ENCODE assay signal across 2 cellular contexts in the genomic region with DNA sequence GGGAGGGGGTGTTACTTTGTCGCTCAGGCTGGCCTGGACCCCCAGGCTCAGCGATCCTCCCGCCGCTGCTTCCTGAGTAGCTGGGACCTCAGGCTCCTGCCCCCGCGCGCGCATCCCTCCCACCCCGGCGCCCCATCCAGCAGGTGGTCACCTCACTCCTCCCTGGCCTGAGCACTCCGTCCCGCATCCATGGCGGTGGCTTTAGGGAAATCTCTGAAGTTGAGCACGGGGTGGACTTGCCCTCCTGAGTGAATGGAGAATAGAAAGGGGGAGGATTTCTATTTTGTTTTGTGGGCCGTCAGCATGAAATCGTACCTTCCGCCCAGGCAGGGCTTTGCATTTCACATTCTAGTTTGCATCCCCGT.
TF ChIP-seq lines count a peak whose summit lies in the region.

No MANE protein-coding gene starts in this region.

TF ChIP-seq in GM12878, 131 proteins besides CTCF, POLR2A, EP300 and RAD21 (continues in another document):
- TF ChIP-seq EGR1 (IDR thresholded peaks at IDR 0.05; ENCODE audit: borderline replicate concordance in 1 of 2, low read depth in 2 of 2, low read length in 2 of 2) (no peak), ZNF622 (IDR thresholded peaks at IDR 0.05) (no peak), HSF1 (IDR thresholded peaks at IDR 0.05; ENCODE audit: low read depth, low read length) (no peak), ZNF217 (IDR thresholded peaks at IDR 0.05) (no peak), RB1 (IDR thresholded peaks at IDR 0.05; ENCODE audit: borderline replicate concordance) (no peak), CBFB (IDR thresholded peaks at IDR 0.05; ENCODE audit: low read depth) (no peak)
- TF ChIP-seq, protein P1, sequence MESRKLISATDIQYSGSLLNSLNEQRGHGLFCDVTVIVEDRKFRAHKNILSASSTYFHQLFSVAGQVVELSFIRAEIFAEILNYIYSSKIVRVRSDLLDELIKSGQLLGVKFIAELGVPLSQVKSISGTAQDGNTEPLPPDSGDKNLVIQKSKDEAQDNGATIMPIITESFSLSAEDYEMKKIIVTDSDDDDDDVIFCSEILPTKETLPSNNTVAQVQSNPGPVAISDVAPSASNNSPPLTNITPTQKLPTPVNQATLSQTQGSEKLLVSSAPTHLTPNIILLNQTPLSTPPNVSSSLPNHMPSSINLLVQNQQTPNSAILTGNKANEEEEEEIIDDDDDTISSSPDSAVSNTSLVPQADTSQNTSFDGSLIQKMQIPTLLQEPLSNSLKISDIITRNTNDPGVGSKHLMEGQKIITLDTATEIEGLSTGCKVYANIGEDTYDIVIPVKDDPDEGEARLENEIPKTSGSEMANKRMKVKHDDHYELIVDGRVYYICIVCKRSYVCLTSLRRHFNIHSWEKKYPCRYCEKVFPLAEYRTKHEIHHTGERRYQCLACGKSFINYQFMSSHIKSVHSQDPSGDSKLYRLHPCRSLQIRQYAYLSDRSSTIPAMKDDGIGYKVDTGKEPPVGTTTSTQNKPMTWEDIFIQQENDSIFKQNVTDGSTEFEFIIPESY (IDR thresholded peaks at IDR 0.05) = no peak
- TF ChIP-seq, protein P2, sequence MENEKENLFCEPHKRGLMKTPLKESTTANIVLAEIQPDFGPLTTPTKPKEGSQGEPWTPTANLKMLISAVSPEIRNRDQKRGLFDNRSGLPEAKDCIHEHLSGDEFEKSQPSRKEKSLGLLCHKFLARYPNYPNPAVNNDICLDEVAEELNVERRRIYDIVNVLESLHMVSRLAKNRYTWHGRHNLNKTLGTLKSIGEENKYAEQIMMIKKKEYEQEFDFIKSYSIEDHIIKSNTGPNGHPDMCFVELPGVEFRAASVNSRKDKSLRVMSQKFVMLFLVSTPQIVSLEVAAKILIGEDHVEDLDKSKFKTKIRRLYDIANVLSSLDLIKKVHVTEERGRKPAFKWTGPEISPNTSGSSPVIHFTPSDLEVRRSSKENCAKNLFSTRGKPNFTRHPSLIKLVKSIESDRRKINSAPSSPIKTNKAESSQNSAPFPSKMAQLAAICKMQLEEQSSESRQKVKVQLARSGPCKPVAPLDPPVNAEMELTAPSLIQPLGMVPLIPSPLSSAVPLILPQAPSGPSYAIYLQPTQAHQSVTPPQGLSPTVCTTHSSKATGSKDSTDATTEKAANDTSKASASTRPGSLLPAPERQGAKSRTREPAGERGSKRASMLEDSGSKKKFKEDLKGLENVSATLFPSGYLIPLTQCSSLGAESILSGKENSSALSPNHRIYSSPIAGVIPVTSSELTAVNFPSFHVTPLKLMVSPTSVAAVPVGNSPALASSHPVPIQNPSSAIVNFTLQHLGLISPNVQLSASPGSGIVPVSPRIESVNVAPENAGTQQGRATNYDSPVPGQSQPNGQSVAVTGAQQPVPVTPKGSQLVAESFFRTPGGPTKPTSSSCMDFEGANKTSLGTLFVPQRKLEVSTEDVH (IDR thresholded peaks at IDR 0.05; ENCODE audit: low read depth, partially characterized antibody) = no peak
- TF ChIP-seq, protein P3, sequence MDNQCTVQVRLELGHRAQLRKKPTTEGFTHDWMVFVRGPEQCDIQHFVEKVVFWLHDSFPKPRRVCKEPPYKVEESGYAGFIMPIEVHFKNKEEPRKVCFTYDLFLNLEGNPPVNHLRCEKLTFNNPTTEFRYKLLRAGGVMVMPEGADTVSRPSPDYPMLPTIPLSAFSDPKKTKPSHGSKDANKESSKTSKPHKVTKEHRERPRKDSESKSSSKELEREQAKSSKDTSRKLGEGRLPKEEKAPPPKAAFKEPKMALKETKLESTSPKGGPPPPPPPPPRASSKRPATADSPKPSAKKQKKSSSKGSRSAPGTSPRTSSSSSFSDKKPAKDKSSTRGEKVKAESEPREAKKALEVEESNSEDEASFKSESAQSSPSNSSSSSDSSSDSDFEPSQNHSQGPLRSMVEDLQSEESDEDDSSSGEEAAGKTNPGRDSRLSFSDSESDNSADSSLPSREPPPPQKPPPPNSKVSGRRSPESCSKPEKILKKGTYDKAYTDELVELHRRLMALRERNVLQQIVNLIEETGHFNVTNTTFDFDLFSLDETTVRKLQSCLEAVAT (IDR thresholded peaks at IDR 0.05) = no peak
- TF ChIP-seq, protein P4, sequence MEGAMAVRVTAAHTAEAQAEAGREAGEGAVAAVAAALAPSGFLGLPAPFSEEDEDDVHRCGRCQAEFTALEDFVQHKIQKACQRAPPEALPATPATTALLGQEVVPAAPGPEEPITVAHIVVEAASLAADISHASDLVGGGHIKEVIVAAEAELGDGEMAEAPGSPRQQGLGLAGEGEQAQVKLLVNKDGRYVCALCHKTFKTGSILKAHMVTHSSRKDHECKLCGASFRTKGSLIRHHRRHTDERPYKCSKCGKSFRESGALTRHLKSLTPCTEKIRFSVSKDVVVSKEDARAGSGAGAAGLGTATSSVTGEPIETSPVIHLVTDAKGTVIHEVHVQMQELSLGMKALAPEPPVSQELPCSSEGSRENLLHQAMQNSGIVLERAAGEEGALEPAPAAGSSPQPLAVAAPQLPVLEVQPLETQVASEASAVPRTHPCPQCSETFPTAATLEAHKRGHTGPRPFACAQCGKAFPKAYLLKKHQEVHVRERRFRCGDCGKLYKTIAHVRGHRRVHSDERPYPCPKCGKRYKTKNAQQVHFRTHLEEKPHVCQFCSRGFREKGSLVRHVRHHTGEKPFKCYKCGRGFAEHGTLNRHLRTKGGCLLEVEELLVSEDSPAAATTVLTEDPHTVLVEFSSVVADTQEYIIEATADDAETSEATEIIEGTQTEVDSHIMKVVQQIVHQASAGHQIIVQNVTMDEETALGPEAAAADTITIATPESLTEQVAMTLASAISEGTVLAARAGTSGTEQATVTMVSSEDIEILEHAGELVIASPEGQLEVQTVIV (IDR thresholded peaks at IDR 0.05; ENCODE audit: borderline replicate concordance, partially characterized antibody) = no peak

TF ChIP-seq in HepG2, 621 proteins besides CTCF, POLR2A, EP300 and RAD21 (continues in another document):
- TF ChIP-seq PPARG (CRISPR knock-in tag; conservative IDR thresholded peaks at IDR 0.05) (no peak), TARDBP (CRISPR knock-in tag; IDR thresholded peaks at IDR 0.05) (0 out of 2 replicates have a peak, but pooled peaks have one; percentile 13), AKAP8 (CRISPR knock-in tag; IDR thresholded peaks at IDR 0.05) (no peak), SPEN (CRISPR knock-in tag; IDR thresholded peaks at IDR 0.05; ENCODE audit: low read depth) (no peak), ZMYM3 (CRISPR knock-in tag; IDR thresholded peaks at IDR 0.05) (no peak), ZNF263 (CRISPR knock-in tag; IDR thresholded peaks at IDR 0.05) (peak; percentile 71), YY1 (IDR thresholded peaks at IDR 0.05; ENCODE audit: insufficient read depth, insufficient replicate concordance, low read depth, low read length) (peak; percentile 15), GABPA (IDR thresholded peaks at IDR 0.05; ENCODE audit: low read depth, low read length) (no peak), GABPA (CRISPR knock-in tag; IDR thresholded peaks at IDR 0.05; ENCODE audit: low read depth) (0 out of 2 replicates have a peak, but pooled peaks have one; percentile 7), SP1 (IDR thresholded peaks at IDR 0.05) (no peak), SP1 (CRISPR knock-in tag; IDR thresholded peaks at IDR 0.05) (no peak), HMGXB4 (CRISPR knock-in tag; IDR thresholded peaks at IDR 0.05; ENCODE audit: borderline replicate concordance in 1 of 2, low read depth in 1 of 2) (0 out of 4 replicates have a peak, but pooled peaks of 1 of the 2 experiments have one; percentile 1), GLI4 (CRISPR knock-in tag; IDR thresholded peaks at IDR 0.05; ENCODE audit: borderline replicate concordance) (no peak), ZFP36L2 (CRISPR knock-in tag; IDR thresholded peaks at IDR 0.05) (no peak), ZBTB43 (CRISPR knock-in tag; conservative IDR thresholded peaks at IDR 0.05) (no peak), SMC3 (IDR thresholded peaks at IDR 0.05; ENCODE audit: low read length) (no peak), ZNF607 (CRISPR knock-in tag; IDR thresholded peaks at IDR 0.05; ENCODE audit: borderline replicate concordance) (no peak), TEAD2 (CRISPR knock-in tag; IDR thresholded peaks at IDR 0.05) (no peak), ZNF772 (CRISPR knock-in tag; IDR thresholded peaks at IDR 0.05) (no peak)
- TF ChIP-seq, protein P5, sequence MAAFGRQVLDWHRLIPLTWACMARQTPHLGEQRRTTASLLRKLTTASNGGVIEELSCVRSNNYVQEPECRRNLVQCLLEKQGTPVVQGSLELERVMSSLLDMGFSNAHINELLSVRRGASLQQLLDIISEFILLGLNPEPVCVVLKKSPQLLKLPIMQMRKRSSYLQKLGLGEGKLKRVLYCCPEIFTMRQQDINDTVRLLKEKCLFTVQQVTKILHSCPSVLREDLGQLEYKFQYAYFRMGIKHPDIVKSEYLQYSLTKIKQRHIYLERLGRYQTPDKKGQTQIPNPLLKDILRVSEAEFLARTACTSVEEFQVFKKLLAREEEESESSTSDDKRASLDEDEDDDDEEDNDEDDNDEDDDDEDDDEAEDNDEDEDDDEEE (CRISPR knock-in tag; IDR thresholded peaks at IDR 0.05) = no peak
- TF ChIP-seq, protein P6, sequence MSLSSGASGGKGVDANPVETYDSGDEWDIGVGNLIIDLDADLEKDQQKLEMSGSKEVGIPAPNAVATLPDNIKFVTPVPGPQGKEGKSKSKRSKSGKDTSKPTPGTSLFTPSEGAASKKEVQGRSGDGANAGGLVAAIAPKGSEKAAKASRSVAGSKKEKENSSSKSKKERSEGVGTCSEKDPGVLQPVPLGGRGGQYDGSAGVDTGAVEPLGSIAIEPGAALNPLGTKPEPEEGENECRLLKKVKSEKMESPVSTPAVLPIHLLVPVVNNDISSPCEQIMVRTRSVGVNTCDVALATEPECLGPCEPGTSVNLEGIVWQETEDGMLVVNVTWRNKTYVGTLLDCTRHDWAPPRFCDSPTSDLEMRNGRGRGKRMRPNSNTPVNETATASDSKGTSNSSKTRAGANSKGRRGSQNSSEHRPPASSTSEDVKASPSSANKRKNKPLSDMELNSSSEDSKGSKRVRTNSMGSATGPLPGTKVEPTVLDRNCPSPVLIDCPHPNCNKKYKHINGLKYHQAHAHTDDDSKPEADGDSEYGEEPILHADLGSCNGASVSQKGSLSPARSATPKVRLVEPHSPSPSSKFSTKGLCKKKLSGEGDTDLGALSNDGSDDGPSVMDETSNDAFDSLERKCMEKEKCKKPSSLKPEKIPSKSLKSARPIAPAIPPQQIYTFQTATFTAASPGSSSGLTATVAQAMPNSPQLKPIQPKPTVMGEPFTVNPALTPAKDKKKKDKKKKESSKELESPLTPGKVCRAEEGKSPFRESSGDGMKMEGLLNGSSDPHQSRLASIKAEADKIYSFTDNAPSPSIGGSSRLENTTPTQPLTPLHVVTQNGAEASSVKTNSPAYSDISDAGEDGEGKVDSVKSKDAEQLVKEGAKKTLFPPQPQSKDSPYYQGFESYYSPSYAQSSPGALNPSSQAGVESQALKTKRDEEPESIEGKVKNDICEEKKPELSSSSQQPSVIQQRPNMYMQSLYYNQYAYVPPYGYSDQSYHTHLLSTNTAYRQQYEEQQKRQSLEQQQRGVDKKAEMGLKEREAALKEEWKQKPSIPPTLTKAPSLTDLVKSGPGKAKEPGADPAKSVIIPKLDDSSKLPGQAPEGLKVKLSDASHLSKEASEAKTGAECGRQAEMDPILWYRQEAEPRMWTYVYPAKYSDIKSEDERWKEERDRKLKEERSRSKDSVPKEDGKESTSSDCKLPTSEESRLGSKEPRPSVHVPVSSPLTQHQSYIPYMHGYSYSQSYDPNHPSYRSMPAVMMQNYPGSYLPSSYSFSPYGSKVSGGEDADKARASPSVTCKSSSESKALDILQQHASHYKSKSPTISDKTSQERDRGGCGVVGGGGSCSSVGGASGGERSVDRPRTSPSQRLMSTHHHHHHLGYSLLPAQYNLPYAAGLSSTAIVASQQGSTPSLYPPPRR (CRISPR knock-in tag; IDR thresholded peaks at IDR 0.05; ENCODE audit: borderline replicate concordance) = no peak
- TF ChIP-seq, protein P7, sequence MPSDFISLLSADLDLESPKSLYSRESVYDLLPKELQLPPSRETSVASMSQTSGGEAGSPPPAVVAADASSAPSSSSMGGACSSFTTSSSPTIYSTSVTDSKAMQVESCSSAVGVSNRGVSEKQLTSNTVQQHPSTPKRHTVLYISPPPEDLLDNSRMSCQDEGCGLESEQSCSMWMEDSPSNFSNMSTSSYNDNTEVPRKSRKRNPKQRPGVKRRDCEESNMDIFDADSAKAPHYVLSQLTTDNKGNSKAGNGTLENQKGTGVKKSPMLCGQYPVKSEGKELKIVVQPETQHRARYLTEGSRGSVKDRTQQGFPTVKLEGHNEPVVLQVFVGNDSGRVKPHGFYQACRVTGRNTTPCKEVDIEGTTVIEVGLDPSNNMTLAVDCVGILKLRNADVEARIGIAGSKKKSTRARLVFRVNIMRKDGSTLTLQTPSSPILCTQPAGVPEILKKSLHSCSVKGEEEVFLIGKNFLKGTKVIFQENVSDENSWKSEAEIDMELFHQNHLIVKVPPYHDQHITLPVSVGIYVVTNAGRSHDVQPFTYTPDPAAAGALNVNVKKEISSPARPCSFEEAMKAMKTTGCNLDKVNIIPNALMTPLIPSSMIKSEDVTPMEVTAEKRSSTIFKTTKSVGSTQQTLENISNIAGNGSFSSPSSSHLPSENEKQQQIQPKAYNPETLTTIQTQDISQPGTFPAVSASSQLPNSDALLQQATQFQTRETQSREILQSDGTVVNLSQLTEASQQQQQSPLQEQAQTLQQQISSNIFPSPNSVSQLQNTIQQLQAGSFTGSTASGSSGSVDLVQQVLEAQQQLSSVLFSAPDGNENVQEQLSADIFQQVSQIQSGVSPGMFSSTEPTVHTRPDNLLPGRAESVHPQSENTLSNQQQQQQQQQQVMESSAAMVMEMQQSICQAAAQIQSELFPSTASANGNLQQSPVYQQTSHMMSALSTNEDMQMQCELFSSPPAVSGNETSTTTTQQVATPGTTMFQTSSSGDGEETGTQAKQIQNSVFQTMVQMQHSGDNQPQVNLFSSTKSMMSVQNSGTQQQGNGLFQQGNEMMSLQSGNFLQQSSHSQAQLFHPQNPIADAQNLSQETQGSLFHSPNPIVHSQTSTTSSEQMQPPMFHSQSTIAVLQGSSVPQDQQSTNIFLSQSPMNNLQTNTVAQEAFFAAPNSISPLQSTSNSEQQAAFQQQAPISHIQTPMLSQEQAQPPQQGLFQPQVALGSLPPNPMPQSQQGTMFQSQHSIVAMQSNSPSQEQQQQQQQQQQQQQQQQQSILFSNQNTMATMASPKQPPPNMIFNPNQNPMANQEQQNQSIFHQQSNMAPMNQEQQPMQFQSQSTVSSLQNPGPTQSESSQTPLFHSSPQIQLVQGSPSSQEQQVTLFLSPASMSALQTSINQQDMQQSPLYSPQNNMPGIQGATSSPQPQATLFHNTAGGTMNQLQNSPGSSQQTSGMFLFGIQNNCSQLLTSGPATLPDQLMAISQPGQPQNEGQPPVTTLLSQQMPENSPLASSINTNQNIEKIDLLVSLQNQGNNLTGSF (CRISPR knock-in tag; IDR thresholded peaks at IDR 0.05) = no peak
